20 cellular contexts compared by ENCODE assay signal in genomic region chr7:94642838-94643653, GRCh38. TPM values are rescaled to one million over a fixed set of nuclear protein-coding genes. Genes with fewer than 3 reads are reported as not detected.
DNase-seq lines count a peak whose midpoint lies in the region; ATAC-seq, FAIRE-seq and TF ChIP-seq lines count a peak whose summit lies in the region.
"Had no signal": no experiment of that assay in that cellular context is flagged by ENCODE, and none has a peak within 500 bp of the region (broad histone marks: within the 10 kb centered on the region; RNA-seq: fewer than 3 reads in every experiment).

No MANE protein-coding gene starts in this region.

- no peak for TF ChIP-seq CTCF in mammary epithelial cell (conservative IDR thresholded peaks at IDR 0.05 in 1 of 2, IDR thresholded peaks at IDR 0.05 in 1 of 2; ENCODE audit: extremely low read depth in 1 of 2, insufficient read depth in 1 of 2, low read depth in 1 of 2, low read length in 2 of 2)
- TF ChIP-seq CTCF in keratinocyte (optimal IDR thresholded peaks at IDR 0.05 in 1 of 3, IDR thresholded peaks at IDR 0.05 in 1 of 3, conservative IDR thresholded peaks at IDR 0.05 in 1 of 3; ENCODE audit: extremely low read depth in 1 of 3, insufficient read depth in 2 of 3, low read length in 3 of 3), result no peak
- no peak for TF ChIP-seq CTCF in smooth muscle cell (IDR thresholded peaks at IDR 0.05; ENCODE audit: borderline replicate concordance, insufficient read depth, poor library complexity, severe bottlenecking)

- WGBS in mammary epithelial cell (ENCODE audit: low coverage, missing lambda C conversion rate), result 0% methylated on average over 2 of the region's 2 CpGs
- 98% methylated on average over 2 of the region's 2 CpGs for WGBS in smooth muscle cell (ENCODE audit: low lambda C conversion rate)

- dilution Hi-C loops in mammary epithelial cell (cut with HindIII; ENCODE audit: low sequenced_read_pairs), result no loop called here
- dilution Hi-C loops in keratinocyte (cut with MboI; ENCODE audit: extremely low pct_ligation_motif_present, low sequenced_read_pairs), result no loop called here

- ATAC-seq in Right ventricle myocardium superior (ENCODE audit: poor library complexity), result no peak

- in situ Hi-C loops in mammary epithelial cell (cut with MboI; ENCODE audit: low sequenced_read_pairs in 2 of 2), result no loop called here

- H3F3A ChIP-seq in smooth muscle cell (ENCODE audit: low read depth), result no peaks in the 10 kb centered on the region

- H3K4me2 ChIP-seq in mammary epithelial cell (ENCODE audit: insufficient read depth, low read depth, low read length) (peak overlapping the region; percentile 76), keratinocyte (ENCODE audit: control insufficient read depth, extremely low read depth, insufficient read depth, low read depth, low read length) (peak overlapping the region; percentile 56), smooth muscle cell (no peak overlapping the region)
- H3K4me2 ChIP-seq: BLaER1 treated with 17β-estradiol and CSF1 and Interleukin-3, amounts not matched to agents 10 nM and 100 nM had no signal

- H3K9me1 ChIP-seq in keratinocyte (ENCODE audit: control insufficient read depth, extremely low read depth, insufficient read depth, low read length), result no peaks in the 10 kb centered on the region

- H3K9me3 ChIP-seq in mammary epithelial cell (replicated peaks; ENCODE audit: insufficient read depth, low read length) (no peaks in the 10 kb centered on the region), keratinocyte (ENCODE audit: control insufficient read depth, low read depth, low read length) (no peaks in the 10 kb centered on the region), smooth muscle cell (replicated peaks; ENCODE audit: low read depth) (no peaks in the 10 kb centered on the region)
- H3K9me3 ChIP-seq: BLaER1 treated with 17β-estradiol and CSF1 and Interleukin-3, amounts not matched to agents 10 nM and 100 nM had no signal

- H4K20me1 ChIP-seq in mammary epithelial cell (ENCODE audit: insufficient read depth, low read length) (no peaks in the 10 kb centered on the region), keratinocyte (ENCODE audit: control insufficient read depth, extremely low read depth, insufficient read depth, low read length) (no peaks in the 10 kb centered on the region), smooth muscle cell (ENCODE audit: low read depth) (peaks cover 22% of the 10 kb centered on the region)
- H4K20me1 ChIP-seq: BLaER1 treated with 17β-estradiol and CSF1 and Interleukin-3, amounts not matched to agents 10 nM and 100 nM had no signal

- H3K4me1 ChIP-seq in mammary epithelial cell (ENCODE audit: insufficient read depth, low read length), result peaks cover 41% of the 10 kb centered on the region
- H3K4me1 ChIP-seq in keratinocyte (ENCODE audit: control insufficient read depth, extremely low read depth, insufficient read depth, low read length), result peaks cover 33% of the 10 kb centered on the region
- H3K4me1 ChIP-seq in smooth muscle cell (ENCODE audit: low read depth), result no peaks in the 10 kb centered on the region
- H3K4me1 ChIP-seq: BLaER1 treated with 17β-estradiol and CSF1 and Interleukin-3, amounts not matched to agents 10 nM and 100 nM had no signal

- no peak for FAIRE-seq in keratinocyte (lab: Jason Lieb, UNC)
- FAIRE-seq: GM12891, H1 had no signal

- DNase-seq in M059J (ENCODE audit: low read depth) (peak; percentile 28), mammary epithelial cell (peak; percentile 32), keratinocyte (ENCODE audit: low read depth, low spot score) (no peak), smooth muscle cell (lab: John Stamatoyannopoulos, UW; ENCODE audit: unreplicated experiment) (no peak), DMS114 treated with DMSO at 0.1 percent for 48 hours (lab: John Stamatoyannopoulos, UW; ENCODE audit: unreplicated experiment) (no peak), Right ventricle myocardium superior (no peak), NCI-H226 (no peak)
- DNase-seq: CD4-positive, alpha-beta memory T cell; DMS153; NCI-H1092 treated with DMSO at 0.1 percent for 48 hours; NCI-H1694; NCI-H2081; NCI-H2171; NCI-H526; SHP77 treated with DMSO at 0.1 percent for 48 hours; SW 1271 had no signal

- H3K4me3 ChIP-seq in mammary epithelial cell (replicated peaks in 1 of 3; ENCODE audit: insufficient read depth in 1 of 3, low read depth in 2 of 3, low read length in 3 of 3) (peak overlapping the region in 1 of 3 experiments; percentile 36), keratinocyte (ENCODE audit: control insufficient read depth in 2 of 3, extremely low read depth in 1 of 3, insufficient read depth in 2 of 3, low read depth in 1 of 3, low read length in 3 of 3) (peak overlapping the region in 1 of 3 experiments; percentile 43), smooth muscle cell (no peak overlapping the region)
- H3K4me3 ChIP-seq: BLaER1 treated with 17β-estradiol and CSF1 and Interleukin-3, amounts not matched to agents 10 nM and 100 nM; SK-N-MC had no signal

- peak overlapping the region; percentile 53 for H3K9ac ChIP-seq in mammary epithelial cell (ENCODE audit: insufficient read depth, low read length)
- H3K9ac ChIP-seq in keratinocyte (ENCODE audit: control insufficient read depth, extremely low read depth, insufficient read depth, low read length), result no peak overlapping the region
- no peak overlapping the region for H3K9ac ChIP-seq in smooth muscle cell (ENCODE audit: low read depth)
- H3K9ac ChIP-seq: BLaER1 treated with 17β-estradiol and CSF1 and Interleukin-3, amounts not matched to agents 10 nM and 100 nM had no signal

- H3K27me3 ChIP-seq in mammary epithelial cell (ENCODE audit: insufficient read depth, low read length) (no peaks in the 10 kb centered on the region), keratinocyte (ENCODE audit: control insufficient read depth, extremely low read depth, insufficient read depth, low read length) (no peaks in the 10 kb centered on the region), smooth muscle cell (ENCODE audit: low read depth) (no peaks in the 10 kb centered on the region)
- H3K27me3 ChIP-seq: BLaER1 treated with 17β-estradiol and CSF1 and Interleukin-3, amounts not matched to agents 10 nM and 100 nM had no signal

- H3K27ac ChIP-seq in mammary epithelial cell (ENCODE audit: insufficient read depth, low read depth, low read length), result peak overlapping the region; percentile 89
- peak overlapping the region; percentile 38 for H3K27ac ChIP-seq in keratinocyte (ENCODE audit: control insufficient read depth, insufficient read depth, low read length)
- H3K27ac ChIP-seq in smooth muscle cell (ENCODE audit: low read depth), result peak overlapping the region; percentile 73
- H3K27ac ChIP-seq: BLaER1 treated with 17β-estradiol and CSF1 and Interleukin-3, amounts not matched to agents 10 nM and 100 nM; SK-N-MC had no signal

- H2AFZ ChIP-seq in mammary epithelial cell (ENCODE audit: low read depth, low read length) (no peak overlapping the region), keratinocyte (ENCODE audit: control insufficient read depth, low read length) (no peak overlapping the region), smooth muscle cell (ENCODE audit: low read depth) (no peak overlapping the region)

- BruUV-seq in mammary epithelial cell (replicated peaks; lab: Mats Ljungman, UMichigan), result no TSS peak

- H3K79me2 ChIP-seq in mammary epithelial cell (ENCODE audit: insufficient read depth, low read length) (peaks cover 77% of the 10 kb centered on the region), keratinocyte (ENCODE audit: control insufficient read depth, insufficient read depth, low read length) (no peaks in the 10 kb centered on the region), smooth muscle cell (ENCODE audit: low read depth) (peaks cover 50% of the 10 kb centered on the region)

- H3K36me3 ChIP-seq in mammary epithelial cell (ENCODE audit: insufficient read depth, low read length) (peaks cover 5% of the 10 kb centered on the region), keratinocyte (ENCODE audit: control insufficient read depth in 2 of 2, extremely low read depth in 1 of 2, insufficient read depth in 2 of 2, low read length in 2 of 2) (no peaks in the 10 kb centered on the region), smooth muscle cell (ENCODE audit: low read depth) (no peaks in the 10 kb centered on the region)
- H3K36me3 ChIP-seq: BLaER1 treated with 17β-estradiol and CSF1 and Interleukin-3, amounts not matched to agents 10 nM and 100 nM had no signal

- CTCF ChIA-PET in mammary epithelial cell (lab: Charles Lee; ENCODE audit: low non-redundant PET), result no interaction called here

- intact Hi-C loops in mammary epithelial cell (cut with micrococcal nuclease), result loop anchor here (5.0 kb wide), 2 partner anchors 61 to 131 kb away; no protein-coding TSS in a partner anchor
- intact Hi-C loops in Right ventricle myocardium superior (cut with DNase I), result no loop called here

RNA-seq across cellular contexts. Expression of gene SGCE, which starts 12.9 kb away (rescaled TPM):
- 166 and 202 TPM in 2 replicates for total RNA-seq in M059J (2014; rRNA removed; shearing (Covaris generic))
- total RNA-seq in mammary epithelial cell (10 to 100 TPM; 61.3 to 74.7 TPM), smooth muscle cell (114 and 123 TPM in 2 replicates), Right ventricle myocardium superior (15.8 TPM)
- polyA plus RNA-seq in mammary epithelial cell (37.1 TPM), keratinocyte (4.3 to 10.5 TPM (median 7.9 TPM) in 3 replicates), smooth muscle cell (87.1 and 96.1 TPM in 2 replicates)
- polyA minus RNA-seq in mammary epithelial cell (20.8 TPM), keratinocyte (2.2 to 5.5 TPM (median 3.3 TPM) in 3 replicates)
- polyA plus RNA-seq in keratinocyte (2011; ENCODE audit: low read depth), result 1.3 TPM
- 2.4 and 4.5 TPM in 2 replicates for polyA plus RNA-seq in keratinocyte (2011; cell fraction: cytosol; rRNA removed)
- 5.9 and 7.7 TPM in 2 replicates for polyA plus RNA-seq in keratinocyte (2011; cell fraction: nucleus; rRNA removed)
- 1.0 and 4.2 TPM in 2 replicates for polyA plus RNA-seq in keratinocyte (2012; ENCODE audit: low replicate concordance)
- polyA minus RNA-seq in keratinocyte (2011; cell fraction: cytosol; rRNA and poly(A)+ RNA removed), result 4.6 TPM
- 6.0 and 8.7 TPM in 2 replicates for polyA minus RNA-seq in keratinocyte (2011; cell fraction: nucleus; rRNA and poly(A)+ RNA removed)

Comparison
In these comparisons a context has a peak if more than half of its experiments do, and no peak if none do; other contexts are left out.
1. DNase-seq: peak in M059J (single experiment) and mammary epithelial cell (single experiment); none in keratinocyte (single experiment), smooth muscle cell (single experiment), DMS114 treated with DMSO at 0.1 percent for 48 hours (single experiment), Right ventricle myocardium superior (single experiment) and NCI-H226 (single experiment).
2. H3K27ac ChIP-seq: peak in every context shown above with its lines; median percentile 89 in mammary epithelial cell; 73 in smooth muscle cell; 38 in keratinocyte.